In genomic region chr5:181205402-181205734, GRCh38 we compare ENCODE assay signal across 6 cellular contexts. TPM values are rescaled to one million over a fixed set of nuclear protein-coding genes. Genes with fewer than 3 reads are reported as not detected.
A peak's percentile ranks its signal among the peaks of the same experiment; 100 is the strongest.
DNase-seq lines count a peak whose midpoint lies in the region; ATAC-seq and TF ChIP-seq lines count a peak whose summit lies in the region.

No MANE protein-coding gene starts in this region.

- ATAC-seq in HG03280 (IDR thresholded peaks at IDR 0.05; ENCODE audit: unreplicated experiment), result no peak
- no peak for ATAC-seq in HG02610 (IDR thresholded peaks at IDR 0.05; ENCODE audit: unreplicated experiment)

- H3K4me3 ChIP-seq in BJ (ENCODE audit: low read depth, low read length) (peak overlapping the region; percentile 55), lower leg skin (ENCODE audit: low read depth, poor library complexity, severe bottlenecking) (peak overlapping the region; percentile 35)

- 4 to 5% methylated on average over 13 to 19 of the region's 26 CpGs for WGBS in lower leg skin, 2 donors

- H3K36me3 Mint-ChIP-seq in activated CD4-positive, alpha-beta memory T cell treated with anti-CD3 and anti-CD28 coated beads for 36 hours, result peaks cover 12% of the 10 kb centered on the region

- TF ChIP-seq CTCF in BJ (IDR thresholded peaks at IDR 0.05; ENCODE audit: insufficient read depth, low read depth, low read length), result no peak
- TF ChIP-seq CTCF in lower leg skin (IDR thresholded peaks at IDR 0.05), result no peak

- H3K4me3 Mint-ChIP-seq in activated CD4-positive, alpha-beta memory T cell treated with anti-CD3 and anti-CD28 coated beads for 36 hours, result peak overlapping the region; percentile 86

- DNase-seq in BJ (ENCODE audit: low read depth) (no peak), lower leg skin (ENCODE audit: low spot score in 2 of 2) (no peak), putamen (ENCODE audit: low spot score) (no peak)
- no peak for DNase-seq in activated CD4-positive, alpha-beta memory T cell treated with anti-CD3 and anti-CD28 coated beads for 36 hours

- intact Hi-C loops in activated CD4-positive, alpha-beta memory T cell treated with anti-CD3 and anti-CD28 coated beads for 36 hours (cut with micrococcal nuclease), result loop anchor here (5.0 kb wide), 1 partner anchor 37 kb away; the partner anchor contains the start of gene RACK1
- intact Hi-C loops in lower leg skin (cut with DNase I; ENCODE audit: low total_unique reads), result no loop called here

- no peaks in the 10 kb centered on the region for H3K9me3 Mint-ChIP-seq in activated CD4-positive, alpha-beta memory T cell treated with anti-CD3 and anti-CD28 coated beads for 36 hours

- H3K27ac Mint-ChIP-seq in activated CD4-positive, alpha-beta memory T cell treated with anti-CD3 and anti-CD28 coated beads for 36 hours, result no peak overlapping the region

- POLR2A ChIA-PET in BJ (lab: Charles Lee), result interaction anchor here (1.2 kb wide), 1 partner anchor 14 kb away, joined by 3 read pairs; no protein-coding TSS in a partner anchor
- POLR2A ChIA-PET in activated CD4-positive, alpha-beta memory T cell treated with anti-CD3 and anti-CD28 coated beads for 36 hours (lab: Charles Lee), result interaction anchor here (0.9 to 4.3 kb wide), 4 partner anchors 13 to 18 kb away, joined by 4 to 35 read pairs (median 14); partner anchors contain the start of gene TRIM41

- CTCF ChIA-PET in BJ (lab: Yijun Ruan, JAX), result interaction anchor here (1.7 to 2.6 kb wide), 2 partner anchors 12 to 15 kb away, joined by 4 to 12 read pairs; no protein-coding TSS in a partner anchor
- CTCF ChIA-PET in activated CD4-positive, alpha-beta memory T cell treated with anti-CD3 and anti-CD28 coated beads for 36 hours (lab: Charles Lee), result interaction anchor here (0.8 to 4.1 kb wide), 5 partner anchors 13 to 40 kb away, joined by 3 to 32 read pairs (median 4); no protein-coding TSS in a partner anchor

- TF ChIP-seq POLR2A in lower leg skin (IDR thresholded peaks at IDR 0.05), result no peak

- peaks cover 17% of the 10 kb centered on the region for H3K27me3 Mint-ChIP-seq in activated CD4-positive, alpha-beta memory T cell treated with anti-CD3 and anti-CD28 coated beads for 36 hours

- H3K4me1 Mint-ChIP-seq in activated CD4-positive, alpha-beta memory T cell treated with anti-CD3 and anti-CD28 coated beads for 36 hours (ENCODE audit: low read depth), result peaks cover 27% of the 10 kb centered on the region

- H3K27me3 ChIP-seq in BJ (ENCODE audit: control insufficient read depth, insufficient read depth, low read length), result no peaks in the 10 kb centered on the region

- H3K36me3 ChIP-seq in BJ (ENCODE audit: control insufficient read depth, insufficient read depth, low read length), result no peaks in the 10 kb centered on the region

RNA-seq across cellular contexts. Expression of gene TRIM7, which starts 0.4 kb away (rescaled TPM):
- polyA plus RNA-seq in BJ (2011; rRNA removed), result 3.2 and 3.9 TPM in 2 replicates
- 0.71 and 0.77 TPM in 2 replicates for polyA minus RNA-seq in BJ (2011; rRNA and poly(A)+ RNA removed)
- 1 to 10 TPM; 2.9 to 3.5 TPM for total RNA-seq in activated CD4-positive, alpha-beta memory T cell treated with anti-CD3 and anti-CD28 coated beads for 36 hours
- total RNA-seq in lower leg skin, result 100 to 1,000 TPM in 2 of 4 donors, 10 to 100 TPM in 2; 77.2 to 144 (median 89.8) TPM

RNA-seq across cellular contexts. Expression of gene TRIM41, which starts 17.7 kb away (rescaled TPM):
- 15.2 and 15.9 TPM in 2 replicates for polyA plus RNA-seq in BJ (2011; rRNA removed)
- 5.5 and 8.2 TPM in 2 replicates for polyA minus RNA-seq in BJ (2011; rRNA and poly(A)+ RNA removed)
- total RNA-seq in activated CD4-positive, alpha-beta memory T cell treated with anti-CD3 and anti-CD28 coated beads for 36 hours, result 10 to 100 TPM; 35.3 to 36.4 TPM
- 10 to 100 TPM; 14.7 to 19.8 (median 18.0) TPM for total RNA-seq in lower leg skin

RNA-seq across cellular contexts. Expression of gene RACK1, which starts 38.3 kb away (rescaled TPM):
- 6,186 and 8,520 TPM in 2 replicates for polyA plus RNA-seq in BJ (2011; rRNA removed)
- polyA minus RNA-seq in BJ (2011; rRNA and poly(A)+ RNA removed), result 5,808 and 12,219 TPM in 2 replicates
- total RNA-seq in activated CD4-positive, alpha-beta memory T cell treated with anti-CD3 and anti-CD28 coated beads for 36 hours, result 1,000 to 10,000 TPM; 2,635 to 2,697 TPM
- total RNA-seq in lower leg skin, result 1,000 to 10,000 TPM; 3,064 to 4,085 (median 3,503) TPM

RNA-seq across cellular contexts. Expression of gene TRIM52, which starts 55.6 kb away (rescaled TPM):
- 6.3 and 6.7 TPM in 2 replicates for polyA plus RNA-seq in BJ (2011; rRNA removed)
- polyA minus RNA-seq in BJ (2011; rRNA and poly(A)+ RNA removed), result 5.7 and 6.4 TPM in 2 replicates
- total RNA-seq in activated CD4-positive, alpha-beta memory T cell treated with anti-CD3 and anti-CD28 coated beads for 36 hours, result 10 to 100 TPM; 10.9 to 11.7 TPM
- 10 to 100 TPM in 2 of 4 donors, 1 to 10 TPM in 2; 5.2 to 13.2 (median 9.3) TPM for total RNA-seq in lower leg skin

RNA-seq across cellular contexts. Expression of gene OR2V2, which starts 58.0 kb away (rescaled TPM):
- not detected in 2 replicates for polyA plus RNA-seq in BJ (2011; rRNA removed)
- polyA minus RNA-seq in BJ (2011; rRNA and poly(A)+ RNA removed), result not detected in 2 replicates
- not detected for total RNA-seq in activated CD4-positive, alpha-beta memory T cell treated with anti-CD3 and anti-CD28 coated beads for 36 hours
- not detected for total RNA-seq in lower leg skin

Comparison
In these comparisons a context has a peak if more than half of its experiments do, and no peak if none do; other contexts are left out.
1. RNA of gene TRIM7, which starts 0.4 kb away (total RNA-seq): 77.2 to 144 TPM in lower leg skin; 2.9 to 3.5 TPM in activated CD4-positive, alpha-beta memory T cell treated with anti-CD3 and anti-CD28 coated beads for 36 hours; every median in the first group is over 10 times any median in the second.